ENCODE assay signal across 32 cellular contexts in genomic region chr9:70283848-70284247, GRCh38.
"Had no signal": no experiment of that assay in that cellular context is flagged by ENCODE, and none has a peak within 500 bp of the region (broad histone marks: within the 10 kb centered on the region; RNA-seq: fewer than 3 reads in every experiment).

No MANE protein-coding gene starts in this region.

- H3K27me3 ChIP-seq: body of pancreas, colonic mucosa, dorsolateral prefrontal cortex, gastroesophageal sphincter, pancreas, vagina had no signal

- H3K4me3 Mint-ChIP-seq: naive thymus-derived CD4-positive, alpha-beta T cell; stimulated activated memory B cell treated with anti-CD40 and anti-IgM and Interleukin-4, amounts not matched to agents 10 μg/mL and 1 μg/mL and 100 μg/mL, for 72 hours; stimulated activated naive CD8-positive, alpha-beta T cell treated with anti-CD3 and anti-CD28 coated beads, Interleukin-15, amount 100 ng/mL, for 72 hours; T-helper 17 cell; type B pancreatic cell; WTC11 had no signal

- H3K4me3 ChIP-seq: body of pancreas, colonic mucosa, dorsolateral prefrontal cortex, gastroesophageal sphincter, pancreas, prostate gland, skin epidermis, vagina had no signal

- H3K27ac ChIP-seq: body of pancreas, colonic mucosa, dorsolateral prefrontal cortex, gastroesophageal sphincter, pancreas, prostate gland, skin epidermis, vagina had no signal

- ATAC-seq: body of pancreas; gastroesophageal sphincter; left colon; naive thymus-derived CD4-positive, alpha-beta T cell; pancreas; sciatic nerve; stimulated activated memory B cell treated with anti-CD40 and anti-IgM and Interleukin-4, amounts not matched to agents 10 μg/mL and 1 μg/mL and 100 μg/mL, for 72 hours; stimulated activated naive CD8-positive, alpha-beta T cell treated with anti-CD3 and anti-CD28 coated beads, Interleukin-15, amount 100 ng/mL, for 72 hours; T-helper 17 cell; WTC11 had no signal

- FAIRE-seq: keratinocyte, pancreas had no signal

- H3K4me1 ChIP-seq: body of pancreas, colonic mucosa, pancreas, prostate gland had no signal

- H3K36me3 ChIP-seq: colonic mucosa, prostate gland had no signal

- H3K27ac Mint-ChIP-seq: activated naive CD4-positive, alpha-beta T cell treated with anti-CD3 and anti-CD28 coated beads, Interleukin-2, amount 50 U/mL, for 72 hours; naive thymus-derived CD4-positive, alpha-beta T cell; stimulated activated memory B cell treated with anti-CD40 and anti-IgM and Interleukin-4, amounts not matched to agents 10 μg/mL and 1 μg/mL and 100 μg/mL, for 72 hours; stimulated activated naive CD8-positive, alpha-beta T cell treated with anti-CD3 and anti-CD28 coated beads, Interleukin-15, amount 100 ng/mL, for 72 hours; T-helper 17 cell; type B pancreatic cell; WTC11 had no signal

- H3K27me3 Mint-ChIP-seq: naive thymus-derived CD4-positive, alpha-beta T cell; stimulated activated memory B cell treated with anti-CD40 and anti-IgM and Interleukin-4, amounts not matched to agents 10 μg/mL and 1 μg/mL and 100 μg/mL, for 72 hours; stimulated activated naive CD8-positive, alpha-beta T cell treated with anti-CD3 and anti-CD28 coated beads, Interleukin-15, amount 100 ng/mL, for 72 hours; T-helper 17 cell; type B pancreatic cell had no signal

- H3K9me3 Mint-ChIP-seq: activated naive CD4-positive, alpha-beta T cell treated with anti-CD3 and anti-CD28 coated beads, Interleukin-2, amount 50 U/mL, for 72 hours; naive thymus-derived CD4-positive, alpha-beta T cell; stimulated activated memory B cell treated with anti-CD40 and anti-IgM and Interleukin-4, amounts not matched to agents 10 μg/mL and 1 μg/mL and 100 μg/mL, for 72 hours; stimulated activated naive CD8-positive, alpha-beta T cell treated with anti-CD3 and anti-CD28 coated beads, Interleukin-15, amount 100 ng/mL, for 72 hours; type B pancreatic cell; WTC11 had no signal

- DNase-seq: activated CD4-positive, alpha-beta T cell treated with anti-CD3 and anti-CD28 coated beads for 1 hour; activated CD8-positive, alpha-beta memory T cell treated with anti-CD3 and anti-CD28 coated beads for 24 hours; activated CD8-positive, alpha-beta memory T cell treated with anti-CD3 and anti-CD28 coated beads, Interleukin-2, amount 50 U/mL, for 4 hours; activated gamma-delta T cell treated with Interleukin-2 at 50 U/mL for 16 hours; anterior cingulate cortex; body of pancreas; colonic mucosa; dorsolateral prefrontal cortex; effector memory CD4-positive, alpha-beta T cell; erythroblast; head of caudate nucleus; hippocampal formation; left colon; midbrain; naive thymus-derived CD4-positive, alpha-beta T cell; pancreas; retina; stimulated activated CD4-positive, alpha-beta T cell treated with anti-CD3 and anti-CD28 coated beads, Interleukin-4, amount 100 ng/mL, for 24 hours; stimulated activated naive CD8-positive, alpha-beta T cell treated with anti-CD3 and anti-CD28 coated beads, Interleukin-15, amount 100 ng/mL, for 72 hours; substantia nigra; T-helper 17 cell; T1000 had no signal

- H3K9me3 ChIP-seq: body of pancreas, colonic mucosa, gastroesophageal sphincter, pancreas, prostate gland, vagina had no signal

- H3K4me1 Mint-ChIP-seq: stimulated activated naive CD8-positive, alpha-beta T cell treated with anti-CD3 and anti-CD28 coated beads, Interleukin-15, amount 100 ng/mL, for 72 hours had no signal
